15 cellular contexts compared by ENCODE assay signal in genomic region chr10:73850205-73850604, GRCh38. TPM values are rescaled to one million over a fixed set of nuclear protein-coding genes. Genes with fewer than 3 reads are reported as not detected.
DNase-seq lines count a peak whose midpoint lies in the region; ATAC-seq and TF ChIP-seq lines count a peak whose summit lies in the region.
"Had no signal": no experiment of that assay in that cellular context is flagged by ENCODE, and none has a peak within 500 bp of the region (broad histone marks: within the 10 kb centered on the region; RNA-seq: fewer than 3 reads in every experiment).

No MANE protein-coding gene starts in this region.

- peak; percentile 23 for DNase-seq in EH (ENCODE audit: low read depth)
- DNase-seq in central memory CD8-positive, alpha-beta T cell (ENCODE audit: low spot score in 2 of 2), result no peak
- no peak for DNase-seq in thoracic aorta (ENCODE audit: low spot score)
- DNase-seq in GM10266 (ENCODE audit: extremely low spot score), result no peak
- DNase-seq in HPDE6-E6E7 (ENCODE audit: extremely low spot score), result no peak
- DNase-seq in foreskin fibroblast, result no peak
- DNase-seq: activated naive CD4-positive, alpha-beta T cell; AML-193; HCEC 1CT; NCI-H187; NCI-H526; stimulated activated CD4-positive, alpha-beta T cell treated with anti-CD3 and anti-CD28 coated beads, Interleukin-2, amount 100 ng/mL, for 24 hours; T1000 had no signal

- TF ChIP-seq CTCF in thoracic aorta (IDR thresholded peaks at IDR 0.05) (no peak), GM10266 (IDR thresholded peaks at IDR 0.05; ENCODE audit: control insufficient read depth, insufficient read depth, low read depth, missing control alignments) (no peak), foreskin fibroblast (IDR thresholded peaks at IDR 0.05; ENCODE audit: low read depth, low read length) (no peak)

- peak overlapping the region; percentile 55 for H3K27ac Mint-ChIP-seq in central memory CD8-positive, alpha-beta T cell (ENCODE audit: low read depth)

- H3K27ac ChIP-seq in muscle layer of duodenum (ENCODE audit: low read length), result peak overlapping the region; percentile 68
- H3K27ac ChIP-seq in thoracic aorta, result peak overlapping the region; percentile 95 to 96
- H3K27ac ChIP-seq: SJSA1 had no signal

- H3K27me3 ChIP-seq in muscle layer of duodenum (ENCODE audit: low read depth, low read length), result no peaks in the 10 kb centered on the region
- H3K27me3 ChIP-seq in thoracic aorta (replicated peaks; ENCODE audit: insufficient read depth), result no peaks in the 10 kb centered on the region
- H3K27me3 ChIP-seq: SJSA1 had no signal

- H3K4me1 ChIP-seq in muscle layer of duodenum (ENCODE audit: control insufficient read depth in 1 of 2, insufficient read depth in 2 of 2, low read length in 2 of 2) (peaks cover 6 to 51% of the 10 kb centered on the region in 2 donors), thoracic aorta (ENCODE audit: control insufficient read depth in 1 of 2, low read depth in 2 of 2) (peaks cover 22 to 62% of the 10 kb centered on the region in 2 donors)
- H3K4me1 ChIP-seq: SJSA1 had no signal

- H3K4me3 Mint-ChIP-seq in central memory CD8-positive, alpha-beta T cell, result no peak overlapping the region

- H3K4me3 ChIP-seq in muscle layer of duodenum (ENCODE audit: low read depth in 1 of 2, low read length in 2 of 2) (peak overlapping the region in 1 of 2 donors; percentile 6), thoracic aorta (peak overlapping the region; percentile 6), foreskin fibroblast (ENCODE audit: low read depth in 1 of 2, low read length in 2 of 2) (no peak overlapping the region)
- H3K4me3 ChIP-seq: SJSA1 had no signal

- H3K36me3 ChIP-seq in muscle layer of duodenum (ENCODE audit: control insufficient read depth in 1 of 2, insufficient read depth in 2 of 2, low read length in 2 of 2) (peaks cover 30 to 33% of the 10 kb centered on the region in 2 donors), thoracic aorta (peaks cover 50% of the 10 kb centered on the region)

- H3K4me1 Mint-ChIP-seq in central memory CD8-positive, alpha-beta T cell, result peaks cover 42% of the 10 kb centered on the region

- ATAC-seq in central memory CD8-positive, alpha-beta T cell (replicated peaks; ENCODE audit: extremely low read depth, poor library complexity, severe bottlenecking), result no peak
- ATAC-seq in thoracic aorta (ENCODE audit: insufficient number of reproducible peaks, low FRiP score, low read depth), result no peak

- H3K9me3 Mint-ChIP-seq in central memory CD8-positive, alpha-beta T cell, result no peaks in the 10 kb centered on the region

- no peaks in the 10 kb centered on the region for H3K9me3 ChIP-seq in muscle layer of duodenum (ENCODE audit: control insufficient read depth in 1 of 2, low read length in 2 of 2)
- H3K9me3 ChIP-seq in thoracic aorta, result no peaks in the 10 kb centered on the region
- H3K9me3 ChIP-seq: SJSA1 had no signal

- H3K27me3 Mint-ChIP-seq in central memory CD8-positive, alpha-beta T cell, result no peaks in the 10 kb centered on the region

- peaks cover 41% of the 10 kb centered on the region for H3K36me3 Mint-ChIP-seq in central memory CD8-positive, alpha-beta T cell (ENCODE audit: insufficient read depth)

RNA-seq across cellular contexts. Expression of gene CAMK2G, which starts 24.1 kb away (rescaled TPM):
- 100 to 1,000 TPM in 1 of 2 donors, 10 to 100 TPM in 1; 78.8 to 149 TPM for total RNA-seq in thoracic aorta

RNA-seq across cellular contexts. Expression of gene NDST2, which starts 38.8 kb away (rescaled TPM):
- total RNA-seq in thoracic aorta, result 10 to 100 TPM; 55.0 to 78.2 TPM
